Comparison of ENCODE assay signal across 10 cellular contexts in the genomic region with DNA sequence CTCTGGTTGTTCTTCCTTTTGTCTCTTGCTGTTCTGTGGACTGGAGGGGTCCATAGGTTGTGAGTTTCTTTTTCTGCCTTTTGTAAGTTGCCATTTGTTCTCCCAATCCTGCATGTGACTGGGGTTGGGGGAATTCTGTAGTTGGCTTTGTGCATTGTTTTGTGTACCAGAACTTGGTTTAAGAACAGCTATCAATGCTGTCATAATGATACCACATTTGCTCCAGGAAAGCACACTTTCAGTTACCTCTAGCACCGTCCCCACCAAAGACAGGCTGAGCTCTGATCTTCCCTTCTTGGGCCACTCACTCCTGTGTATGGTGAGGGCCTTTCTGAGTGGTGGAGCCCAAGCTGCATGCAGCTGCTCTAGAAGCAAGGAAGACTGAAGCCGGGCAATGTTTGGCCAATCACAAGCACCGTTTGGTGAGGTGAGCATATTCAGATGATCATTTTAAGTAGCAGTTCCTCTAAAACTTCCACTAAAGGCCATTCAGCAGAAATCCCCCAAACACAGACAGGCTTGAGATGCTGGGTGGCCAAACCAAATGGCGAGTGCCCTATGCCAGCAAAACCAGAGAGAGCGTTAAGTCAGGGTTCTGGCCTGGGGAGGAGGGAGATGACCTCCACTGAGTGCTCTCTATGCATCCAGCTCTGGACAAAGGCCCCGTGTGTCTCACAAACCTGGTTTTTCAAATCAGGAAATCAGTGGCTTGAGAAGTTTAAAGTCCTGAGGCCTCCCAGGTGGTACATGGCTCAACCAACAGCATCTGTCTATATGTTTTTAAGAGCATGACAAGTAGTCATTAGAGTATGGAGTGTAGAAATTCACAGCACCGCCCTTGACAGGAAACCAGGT.
DNase-seq lines count a peak whose midpoint lies in the region; ATAC-seq lines count a peak whose summit lies in the region.
"Had no signal": no experiment of that assay in that cellular context is flagged by ENCODE, and none has a peak within 500 bp of the region (broad histone marks: within the 10 kb centered on the region; RNA-seq: fewer than 3 reads in every experiment).

No MANE protein-coding gene starts in this region.

- DNase-seq in NCI-H69 (lab: John Stamatoyannopoulos, UW) (peak; percentile 48), neuronal stem cell (ENCODE audit: low spot score) (no peak), GDM1 (lab: John Stamatoyannopoulos, UW) (no peak), NCI-H2029 treated with DMSO at 0.1 percent for 48 hours (lab: John Stamatoyannopoulos, UW) (no peak), NCI-H226 (no peak), NCI-H1436 (lab: John Stamatoyannopoulos, UW) (no peak)

- ATAC-seq in GM18870 (IDR thresholded peaks at IDR 0.05; ENCODE audit: unreplicated experiment) (peak; percentile 73), GM21825 (IDR thresholded peaks at IDR 0.05; ENCODE audit: unreplicated experiment) (peak; percentile 67)

- peak overlapping the region; percentile 21 for H2AFZ ChIP-seq in neuronal stem cell (ENCODE audit: low read length)

- no CpG with 5 or more reads among the region's 7 CpGs for WGBS in neuronal stem cell (ENCODE audit: extremely low coverage in 2 of 2, insufficient read length in 2 of 2, insufficient replicate concordance in 1 of 2), 2 donors

- H3K4ac ChIP-seq in neuronal stem cell (ENCODE audit: low read length), result no peak overlapping the region

- H4K91ac ChIP-seq in neuronal stem cell (ENCODE audit: low read depth, low read length, poor library complexity), result no peak overlapping the region

- no peak overlapping the region for H3K14ac ChIP-seq in neuronal stem cell (ENCODE audit: low read length)

- H3K18ac ChIP-seq in neuronal stem cell (ENCODE audit: low read length), result no peak overlapping the region

- no peak overlapping the region for H3K4me3 ChIP-seq in neuronal stem cell (ENCODE audit: low read length in 2 of 2)
- H3K4me3 ChIP-seq: ascending aorta, smooth muscle cell had no signal

- no peak overlapping the region for H2BK5ac ChIP-seq in neuronal stem cell (ENCODE audit: low read length)

- H4K8ac ChIP-seq in neuronal stem cell (ENCODE audit: low read depth, low read length), result no peak overlapping the region

- no peaks in the 10 kb centered on the region for H3K27me3 ChIP-seq in neuronal stem cell (ENCODE audit: control insufficient read depth in 3 of 3, insufficient read depth in 3 of 3, low read depth in 1 of 3, low read length in 3 of 3)
- H3K27me3 ChIP-seq: ascending aorta had no signal

- H3K36me3 ChIP-seq in neuronal stem cell (replicated peaks in 1 of 2; ENCODE audit: control insufficient read depth in 2 of 2, insufficient read depth in 2 of 2, low read length in 2 of 2), result no peaks in the 10 kb centered on the region
- H3K36me3 ChIP-seq: ascending aorta had no signal

- H2BK12ac ChIP-seq in neuronal stem cell (ENCODE audit: low read length), result no peak overlapping the region

- no peaks in the 10 kb centered on the region for H3K9me3 ChIP-seq in neuronal stem cell (replicated peaks in 1 of 2; ENCODE audit: control insufficient read depth in 2 of 2, insufficient read depth in 1 of 2, low read depth in 1 of 2, low read length in 2 of 2)
- H3K9me3 ChIP-seq: ascending aorta had no signal

- no peak overlapping the region for H2BK15ac ChIP-seq in neuronal stem cell (ENCODE audit: low read length)

- H3K79me1 ChIP-seq in neuronal stem cell (ENCODE audit: low read depth, low read length), result no peaks in the 10 kb centered on the region

- no peak overlapping the region for H3K23ac ChIP-seq in neuronal stem cell (ENCODE audit: low read depth, low read length, poor library complexity)

- H3K27ac ChIP-seq in neuronal stem cell (replicated peaks; ENCODE audit: low read length), result no peak overlapping the region
- H3K27ac ChIP-seq: ascending aorta had no signal

- H3K4me1 ChIP-seq in neuronal stem cell (ENCODE audit: control insufficient read depth in 2 of 2, insufficient read depth in 1 of 2, low read depth in 1 of 2, low read length in 2 of 2), result peaks cover 34 to 44% of the 10 kb centered on the region in 2 donors
- H3K4me1 ChIP-seq: ascending aorta had no signal

- H3K9ac ChIP-seq in neuronal stem cell (ENCODE audit: low read depth, low read length, poor library complexity), result no peak overlapping the region

- H3K4me2 ChIP-seq in neuronal stem cell (ENCODE audit: insufficient read depth, low read length, poor library complexity, severe bottlenecking), result no peak overlapping the region

- no peak overlapping the region for H2BK120ac ChIP-seq in neuronal stem cell (ENCODE audit: low read depth, low read length)

- no peak overlapping the region for H2AK5ac ChIP-seq in neuronal stem cell (ENCODE audit: low read depth, low read length)
